20 cellular contexts compared by ENCODE assay signal in the genomic region with DNA sequence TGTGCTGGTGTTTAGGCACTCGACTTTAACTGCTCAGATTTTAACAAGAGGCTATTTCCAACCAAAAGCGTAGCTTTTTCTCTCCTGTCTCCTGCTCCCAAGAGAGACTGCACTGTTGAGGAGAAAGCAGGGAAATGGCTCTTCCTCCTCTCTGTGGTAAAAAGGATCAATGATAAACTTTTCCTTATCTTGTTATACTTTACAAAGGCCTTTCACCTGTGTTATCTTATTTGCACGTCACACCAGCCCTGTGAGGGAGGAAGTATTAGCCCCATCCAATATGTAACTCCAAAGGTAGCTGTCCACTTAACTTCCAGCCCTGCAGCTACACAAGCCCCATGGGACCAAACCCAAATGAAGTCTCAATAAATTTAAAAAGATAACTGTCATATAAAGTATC. TPM values are rescaled to one million over a fixed set of nuclear protein-coding genes. Genes with fewer than 3 reads are reported as not detected.
DNase-seq lines count a peak whose midpoint lies in the region; ATAC-seq, FAIRE-seq and TF ChIP-seq lines count a peak whose summit lies in the region.
"Had no signal": no experiment of that assay in that cellular context is flagged by ENCODE, and none has a peak within 500 bp of the region (broad histone marks: within the 10 kb centered on the region; RNA-seq: fewer than 3 reads in every experiment).

No MANE protein-coding gene starts in this region.

- intact Hi-C loops in left colon (cut with DNase I, micrococcal nuclease): no loop called here

- no peaks in the 10 kb centered on the region for H3K27me3 ChIP-seq in lung (ENCODE audit: control insufficient read depth, insufficient read depth)

- no peak overlapping the region for H3K27ac ChIP-seq in lung (ENCODE audit: low read depth in 1 of 2, low read length in 1 of 2)
- H3K27ac ChIP-seq: C4-2B, GM23248 had no signal

- DNase-seq in astrocyte of the spinal cord (ENCODE audit: low read depth, low spot score) (no peak), left colon (no peak), lung (ENCODE audit: low spot score) (peak; percentile 0), urothelium cell line (ENCODE audit: low spot score) (no peak), iPS-NIHi11 (ENCODE audit: low spot score) (no peak), GM10266 (ENCODE audit: extremely low spot score) (no peak)
- DNase-seq in activated T-cell treated with anti-CD3 and anti-CD28 coated beads, Interleukin-2, amount 50 U/mL, for 1 hour: no peak
- DNase-seq: BE2C; CD4-positive, alpha-beta memory T cell; COR-L47; DMS153; DMS79 treated with DMSO at 0.1 percent for 48 hours; EL; GM23248; H7 had no signal

- peak; percentile 2 for TF ChIP-seq CTCF in astrocyte of the spinal cord (IDR thresholded peaks at IDR 0.05; ENCODE audit: low read depth, low read length)
- no peak for TF ChIP-seq CTCF in lung (IDR thresholded peaks at IDR 0.05; ENCODE audit: control extremely low read depth, extremely low read depth)
- TF ChIP-seq CTCF in GM10266 (IDR thresholded peaks at IDR 0.05; ENCODE audit: control insufficient read depth, insufficient read depth, low read depth, missing control alignments): no peak

- H3K4me3 ChIP-seq in astrocyte of the spinal cord (ENCODE audit: low read depth, low read length): no peak overlapping the region
- H3K4me3 ChIP-seq in lung: no peak overlapping the region
- H3K4me3 ChIP-seq: A549, GM23248 had no signal

- no peaks in the 10 kb centered on the region for H3K36me3 ChIP-seq in lung (ENCODE audit: control insufficient read depth in 2 of 2, insufficient read depth in 2 of 2, low read length in 2 of 2)
- H3K36me3 ChIP-seq: BE2C had no signal

- no peaks in the 10 kb centered on the region for H3K4me1 ChIP-seq in lung (ENCODE audit: control insufficient read depth in 2 of 2, insufficient read depth in 2 of 2, low read length in 2 of 2)
- H3K4me1 ChIP-seq: A549, BE2C had no signal

- 96 to 97% methylated on average over 3 of the region's 3 CpGs for WGBS in lung, 2 donors

- peak; percentile 35 for ATAC-seq in left colon
- ATAC-seq in lung (ENCODE audit: insufficient read depth, low FRiP score): no peak
- ATAC-seq in GM19467 (IDR thresholded peaks at IDR 0.05; ENCODE audit: unreplicated experiment): no peak

- in situ Hi-C loops in astrocyte of the spinal cord (cut with HindIII; ENCODE audit: low sequenced_read_pairs): no loop called here

- FAIRE-seq in urothelium cell line (lab: Jason Lieb, UNC): peak; percentile 48
- FAIRE-seq: A549, D721Med, G401.6 had no signal

- no peaks in the 10 kb centered on the region for H3K9me3 ChIP-seq in lung (ENCODE audit: control insufficient read depth in 2 of 2, insufficient read depth in 1 of 2, low read length in 1 of 2)
- H3K9me3 ChIP-seq: BE2C had no signal

RNA-seq across cellular contexts. Expression of gene ZFP36L1, which starts 32.9 kb away (rescaled TPM):
- 100 to 1,000 TPM in 1 of 2 donors, 10 to 100 TPM in 1; 79.2 to 127 TPM for total RNA-seq in left colon
- 100 to 1,000 TPM; 245 to 289 TPM for total RNA-seq in lung
- 100 to 1,000 TPM in 1 of 2 donors, 10 to 100 TPM in 1; 63.7 to 364 TPM for polyA plus RNA-seq in lung
